In the genomic region with DNA sequence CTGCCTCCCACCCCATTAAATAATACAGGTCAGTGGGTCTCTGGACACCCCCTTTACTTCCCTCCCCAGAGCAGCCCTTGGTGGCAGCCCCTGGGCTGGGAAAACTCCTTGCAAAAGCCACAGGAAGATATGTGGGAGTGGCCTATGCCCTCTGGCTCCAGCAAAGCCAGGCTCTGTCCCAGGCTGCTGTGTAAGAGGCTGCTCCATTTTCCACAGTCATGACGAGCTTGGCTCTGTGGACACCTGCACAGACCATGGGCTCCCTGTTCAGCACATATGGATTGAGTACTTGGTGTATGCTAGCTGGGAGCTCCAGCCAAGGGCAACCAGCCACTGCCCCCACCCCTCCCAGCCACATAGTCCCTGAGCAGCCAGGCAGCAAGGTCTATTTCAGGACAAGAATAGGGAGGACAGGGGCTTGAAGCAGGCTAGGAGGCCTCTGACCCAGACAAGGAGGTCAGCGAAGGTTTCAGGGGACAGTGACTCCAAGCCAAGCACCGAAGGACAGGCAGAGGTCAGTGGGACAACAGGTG, we compare ENCODE assay signal across 20 cellular contexts. TPM values are rescaled to one million over a fixed set of nuclear protein-coding genes. Genes with fewer than 3 reads are reported as not detected.
DNase-seq lines count a peak whose midpoint lies in the region; ATAC-seq and TF ChIP-seq lines count a peak whose summit lies in the region.
"Had no signal": no experiment of that assay in that cellular context is flagged by ENCODE, and none has a peak within 500 bp of the region (broad histone marks: within the 10 kb centered on the region; RNA-seq: fewer than 3 reads in every experiment).

No MANE protein-coding gene starts in this region.

- DNase-seq in Right ventricle myocardium inferior (ENCODE audit: missing footprints) = no peak
- no peak for DNase-seq in left ventricle myocardium inferior
- DNase-seq in UCSD-AML1 (lab: John Stamatoyannopoulos, UW; ENCODE audit: unreplicated experiment) = peak; percentile 26
- DNase-seq in neuronal stem cell (ENCODE audit: low spot score) = no peak
- DNase-seq in NCI-H146 (lab: John Stamatoyannopoulos, UW) = no peak
- DNase-seq: DMS 273 treated with DMSO at 0.1 percent for 48 hours, GDM1, HFFc6, MV-4-11, NCI-H1436, NCI-H2029 treated with DMSO at 0.1 percent for 48 hours, NCI-H510A treated with DMSO at 0.1 percent for 48 hours, OCI-M1 had no signal

- H3K18ac ChIP-seq in neuronal stem cell (ENCODE audit: low read length) = no peak overlapping the region

- no peak overlapping the region for H4K91ac ChIP-seq in neuronal stem cell (ENCODE audit: low read depth, low read length, poor library complexity)

- no CpG with 5 or more reads among the region's 3 CpGs for WGBS in neuronal stem cell (ENCODE audit: extremely low coverage in 2 of 2, insufficient read length in 2 of 2, insufficient replicate concordance in 1 of 2), 2 donors

- H3K9me3 ChIP-seq in left ventricle myocardium inferior (replicated peaks) = no peaks in the 10 kb centered on the region
- H3K9me3 ChIP-seq in Loucy (ENCODE audit: insufficient read depth, low read depth, low read length) = no peaks in the 10 kb centered on the region
- no peaks in the 10 kb centered on the region for H3K9me3 ChIP-seq in neuronal stem cell (replicated peaks in 1 of 2; ENCODE audit: control insufficient read depth in 2 of 2, insufficient read depth in 1 of 2, low read depth in 1 of 2, low read length in 2 of 2)
- H3K9me3 ChIP-seq: A549 had no signal

- peaks cover 20% of the 10 kb centered on the region for H3K4me1 ChIP-seq in left ventricle myocardium inferior
- peaks cover 47% of the 10 kb centered on the region for H3K4me1 ChIP-seq in Loucy (ENCODE audit: insufficient read depth, low read length, poor library complexity, severe bottlenecking)
- peaks cover 0 to 2% of the 10 kb centered on the region in 2 donors for H3K4me1 ChIP-seq in neuronal stem cell (ENCODE audit: control insufficient read depth in 2 of 2, insufficient read depth in 1 of 2, low read depth in 1 of 2, low read length in 2 of 2)
- H3K4me1 ChIP-seq: A549 had no signal

- no peak overlapping the region for H3K27ac ChIP-seq in left ventricle myocardium inferior (replicated peaks)
- H3K27ac ChIP-seq in neuronal stem cell (replicated peaks; ENCODE audit: low read length) = no peak overlapping the region
- H3K27ac ChIP-seq: A549, RWPE1 had no signal

- no peak overlapping the region for H4K8ac ChIP-seq in neuronal stem cell (ENCODE audit: low read depth, low read length)

- no peaks in the 10 kb centered on the region for H3K79me2 ChIP-seq in Loucy (ENCODE audit: insufficient read depth, low read length)

- no peak for TF ChIP-seq CTCF in left ventricle myocardium inferior (IDR thresholded peaks at IDR 0.05; ENCODE audit: borderline replicate concordance)
- no peak for TF ChIP-seq CTCF in Loucy (conservative IDR thresholded peaks at IDR 0.05; ENCODE audit: low read length)

- H3K79me1 ChIP-seq in neuronal stem cell (ENCODE audit: low read depth, low read length) = peaks cover 3% of the 10 kb centered on the region

- H2BK15ac ChIP-seq in neuronal stem cell (ENCODE audit: low read length) = no peak overlapping the region

- H3K14ac ChIP-seq in neuronal stem cell (ENCODE audit: low read length) = peak overlapping the region; percentile 91

- no peak overlapping the region for H3K4me3 ChIP-seq in left ventricle myocardium inferior
- peak overlapping the region; percentile 65 for H3K4me3 ChIP-seq in Loucy (ENCODE audit: low read length, poor library complexity, severe bottlenecking)
- H3K4me3 ChIP-seq in neuronal stem cell (ENCODE audit: low read length in 2 of 2) = no peak overlapping the region
- H3K4me3 ChIP-seq: A549, GM12878, K562 had no signal

- H2BK5ac ChIP-seq in neuronal stem cell (ENCODE audit: low read length) = no peak overlapping the region

- ATAC-seq in Right ventricle myocardium inferior = peak; percentile 19
- ATAC-seq in GM18517 (IDR thresholded peaks at IDR 0.05; ENCODE audit: unreplicated experiment) = no peak
- no peak for ATAC-seq in GM18502 (IDR thresholded peaks at IDR 0.05; ENCODE audit: poor library complexity, unreplicated experiment)
- ATAC-seq: GM12878, K562 had no signal

- no peaks in the 10 kb centered on the region for H3F3A ChIP-seq in Loucy (ENCODE audit: low read depth)

- no peaks in the 10 kb centered on the region for H3K9me2 ChIP-seq in Loucy (replicated peaks; ENCODE audit: low read depth, low read length)

- H4K20me1 ChIP-seq in Loucy (ENCODE audit: insufficient read depth, low read length, poor library complexity, severe bottlenecking) = no peaks in the 10 kb centered on the region

- H2AK5ac ChIP-seq in neuronal stem cell (ENCODE audit: low read depth, low read length) = peak overlapping the region; percentile 89

- intact Hi-C loops in Right ventricle myocardium inferior (cut with DNase I) = no loop called here
- intact Hi-C loops in left ventricle myocardium inferior (cut with micrococcal nuclease) = no loop called here

- no peaks in the 10 kb centered on the region for H3K27me3 ChIP-seq in left ventricle myocardium inferior (ENCODE audit: low read depth)
- no peaks in the 10 kb centered on the region for H3K27me3 ChIP-seq in Loucy (ENCODE audit: insufficient read depth, low read length, poor library complexity, severe bottlenecking)
- peaks cover 0 to 29% (median 0%) of the 10 kb centered on the region in 3 experiments for H3K27me3 ChIP-seq in neuronal stem cell (ENCODE audit: control insufficient read depth in 3 of 3, insufficient read depth in 3 of 3, low read depth in 1 of 3, low read length in 3 of 3)

- H3K36me3 ChIP-seq in left ventricle myocardium inferior (no peaks in the 10 kb centered on the region), Loucy (ENCODE audit: insufficient read depth, low read length) (no peaks in the 10 kb centered on the region), neuronal stem cell (replicated peaks in 1 of 2; ENCODE audit: control insufficient read depth in 2 of 2, insufficient read depth in 2 of 2, low read length in 2 of 2) (no peaks in the 10 kb centered on the region)

- H3K9ac ChIP-seq in Loucy (ENCODE audit: low read depth, low read length, poor library complexity, severe bottlenecking) = peak overlapping the region; percentile 80
- no peak overlapping the region for H3K9ac ChIP-seq in neuronal stem cell (ENCODE audit: low read depth, low read length, poor library complexity)

- H3K4ac ChIP-seq in neuronal stem cell (ENCODE audit: low read length) = no peak overlapping the region

- peak overlapping the region; percentile 24 for H2BK120ac ChIP-seq in neuronal stem cell (ENCODE audit: low read depth, low read length)

- H3K23ac ChIP-seq in neuronal stem cell (ENCODE audit: low read depth, low read length, poor library complexity) = peak overlapping the region; percentile 2

- peak overlapping the region; percentile 44; the same call in 1 of the 2 replicates for H2AFZ ChIP-seq in Loucy (ENCODE audit: low read length)
- no peak overlapping the region for H2AFZ ChIP-seq in neuronal stem cell (ENCODE audit: low read length)

- H3K4me2 ChIP-seq in Loucy (ENCODE audit: low read depth, low read length, poor library complexity, severe bottlenecking) (peak overlapping the region; percentile 91), neuronal stem cell (ENCODE audit: insufficient read depth, low read length, poor library complexity, severe bottlenecking) (no peak overlapping the region)
- H3K4me2 ChIP-seq: A549 had no signal

- no peak overlapping the region for H2BK12ac ChIP-seq in neuronal stem cell (ENCODE audit: low read length)

RNA-seq across cellular contexts. Expression of gene CACNA2D2, which starts 12.9 kb away (rescaled TPM):
- total RNA-seq in Right ventricle myocardium inferior (1.2 TPM), left ventricle myocardium inferior (2.3 TPM)
- 12.5 TPM for polyA plus RNA-seq in neuronal stem cell (2013, experiment 1 of 2)
- 12.2 TPM for polyA plus RNA-seq in neuronal stem cell (2013, experiment 2 of 2)
